Comparison of ENCODE assay signal across 25 cellular contexts in the genomic region with DNA sequence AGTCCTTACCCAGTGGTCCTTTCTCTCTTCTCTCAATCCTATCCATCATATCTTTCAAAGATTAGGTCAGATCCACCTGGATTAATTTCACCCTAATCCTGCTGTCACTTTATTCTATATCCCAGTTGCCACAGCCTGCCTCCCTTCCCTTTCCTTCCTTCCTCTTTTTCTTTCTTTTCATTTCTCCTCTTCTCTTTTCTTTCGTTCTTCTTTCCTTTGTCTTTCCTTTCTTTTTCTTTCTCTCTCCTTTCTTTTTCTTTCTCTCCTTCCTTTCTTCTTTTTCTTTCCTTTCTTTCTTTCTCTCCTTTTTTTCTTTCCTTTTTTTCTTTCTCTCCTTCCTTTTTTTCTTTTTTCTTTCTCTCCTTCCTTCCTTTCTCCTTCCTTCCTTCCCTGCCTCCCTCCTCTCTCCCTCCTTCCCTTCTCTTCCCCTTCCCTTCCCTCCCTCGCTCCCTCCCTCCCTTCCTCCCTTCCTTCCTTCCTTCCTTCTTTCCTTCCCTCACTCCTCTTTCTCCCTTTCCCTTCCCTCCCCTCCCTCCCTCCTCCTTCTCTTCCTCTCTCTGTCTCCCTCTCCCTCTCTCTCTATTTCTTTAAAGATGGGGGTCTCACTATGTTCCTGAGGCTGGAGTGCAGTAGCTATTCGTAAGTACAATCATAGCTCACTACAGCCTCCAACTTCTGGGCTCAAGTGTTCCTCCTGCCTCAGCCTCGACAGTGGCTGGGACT.
"Had no signal": no experiment of that assay in that cellular context is flagged by ENCODE, and none has a peak within 500 bp of the region (broad histone marks: within the 10 kb centered on the region; RNA-seq: fewer than 3 reads in every experiment).

No MANE protein-coding gene starts in this region.

- H3K4me2 ChIP-seq: hepatocyte, neural progenitor cell had no signal

- H3K4me1 ChIP-seq: left ventricle myocardium inferior, neural progenitor cell, parathyroid adenoma, right atrium auricular region, tibial nerve, uterus had no signal

- H3K79me2 ChIP-seq: hepatocyte, parathyroid adenoma had no signal

- DNase-seq: islet precursor cell; left ventricle myocardium inferior; mesendoderm; naive B cell; natural killer cell; nephron progenitor cell; occipital lobe; stimulated activated CD4-positive, alpha-beta T cell treated with anti-CD3 and anti-CD28 coated beads, Interleukin-12 subunit alpha, Interleukin-12 subunit beta, amount 100 ng/mL, for 4 hours; stimulated activated CD4-positive, alpha-beta T cell treated with anti-CD3 and anti-CD28 coated beads, Interleukin-15, amount 100 ng/mL, for 24 hours; stimulated activated CD4-positive, alpha-beta T cell treated with anti-CD3 and anti-CD28 coated beads, Interleukin-2, amount 100 ng/mL, for 24 hours; stimulated activated CD4-positive, alpha-beta T cell treated with anti-CD3 and anti-CD28 coated beads, Interleukin-4, amount 100 ng/mL, for 1 hour; stimulated activated naive B cell treated with anti-CD40 and anti-IgM and Interleukin-4, amounts not matched to agents 10 μg/mL and 1 μg/mL and 100 μg/mL, for 72 hours; uterus had no signal

- H3K36me3 ChIP-seq: neural progenitor cell, neutrophil, uterus had no signal

- ATAC-seq: natural killer cell; sciatic nerve; stimulated activated naive B cell treated with anti-CD40 and anti-IgM and Interleukin-4, amounts not matched to agents 10 μg/mL and 1 μg/mL and 100 μg/mL, for 72 hours had no signal

- H3K27me3 Mint-ChIP-seq: naive B cell; stimulated activated naive B cell treated with anti-CD40 and anti-IgM and Interleukin-4, amounts not matched to agents 10 μg/mL and 1 μg/mL and 100 μg/mL, for 72 hours; stimulated activated naive CD8-positive, alpha-beta T cell treated with anti-CD3 and anti-CD28 coated beads, Interleukin-15, Interleukin-2, amounts not matched to agents 100 ng/mL and 50 ng/mL, for 24 hours had no signal

- H3K27me3 ChIP-seq: hepatocyte, neural progenitor cell, neutrophil, right atrium auricular region, tibial nerve, uterus had no signal

- H3K27ac ChIP-seq: hepatocyte, left ventricle myocardium inferior, neural progenitor cell, neutrophil, parathyroid adenoma, right atrium auricular region, skin epidermis, tibial nerve, uterus had no signal

- H3K4me3 ChIP-seq: hepatocyte, left ventricle myocardium inferior, lung, neural progenitor cell, right atrium auricular region, skin epidermis, tibial nerve, uterus had no signal

- H3K9me3 Mint-ChIP-seq: mesothelial cell of epicardium; naive B cell; natural killer cell; nephron progenitor cell; neural progenitor cell; stimulated activated naive B cell treated with anti-CD40 and anti-IgM and Interleukin-4, amounts not matched to agents 10 μg/mL and 1 μg/mL and 100 μg/mL, for 72 hours; stimulated activated naive CD8-positive, alpha-beta T cell treated with anti-CD3 and anti-CD28 coated beads, Interleukin-15, Interleukin-2, amounts not matched to agents 100 ng/mL and 50 ng/mL, for 24 hours; type B pancreatic cell had no signal

- H3K9ac ChIP-seq: neural progenitor cell, parathyroid adenoma had no signal

- H2AFZ ChIP-seq: hepatocyte, neural progenitor cell, parathyroid adenoma had no signal

- H3K9me3 ChIP-seq: left ventricle myocardium inferior, neutrophil, right atrium auricular region, tibial nerve, uterus had no signal

- H3K4me1 Mint-ChIP-seq: natural killer cell; stimulated activated naive B cell treated with anti-CD40 and anti-IgM and Interleukin-4, amounts not matched to agents 10 μg/mL and 1 μg/mL and 100 μg/mL, for 72 hours had no signal

- H3K27ac Mint-ChIP-seq: mesothelial cell of epicardium; naive B cell; natural killer cell; nephron progenitor cell; neural progenitor cell; stimulated activated naive B cell treated with anti-CD40 and anti-IgM and Interleukin-4, amounts not matched to agents 10 μg/mL and 1 μg/mL and 100 μg/mL, for 72 hours; stimulated activated naive CD8-positive, alpha-beta T cell treated with anti-CD3 and anti-CD28 coated beads, Interleukin-15, Interleukin-2, amounts not matched to agents 100 ng/mL and 50 ng/mL, for 24 hours; type B pancreatic cell had no signal

- H3K4me3 Mint-ChIP-seq: mesothelial cell of epicardium; naive B cell; natural killer cell; nephron progenitor cell; neural progenitor cell; stimulated activated naive B cell treated with anti-CD40 and anti-IgM and Interleukin-4, amounts not matched to agents 10 μg/mL and 1 μg/mL and 100 μg/mL, for 72 hours; stimulated activated naive CD8-positive, alpha-beta T cell treated with anti-CD3 and anti-CD28 coated beads, Interleukin-15, Interleukin-2, amounts not matched to agents 100 ng/mL and 50 ng/mL, for 24 hours; type B pancreatic cell had no signal
